In the genomic region with DNA sequence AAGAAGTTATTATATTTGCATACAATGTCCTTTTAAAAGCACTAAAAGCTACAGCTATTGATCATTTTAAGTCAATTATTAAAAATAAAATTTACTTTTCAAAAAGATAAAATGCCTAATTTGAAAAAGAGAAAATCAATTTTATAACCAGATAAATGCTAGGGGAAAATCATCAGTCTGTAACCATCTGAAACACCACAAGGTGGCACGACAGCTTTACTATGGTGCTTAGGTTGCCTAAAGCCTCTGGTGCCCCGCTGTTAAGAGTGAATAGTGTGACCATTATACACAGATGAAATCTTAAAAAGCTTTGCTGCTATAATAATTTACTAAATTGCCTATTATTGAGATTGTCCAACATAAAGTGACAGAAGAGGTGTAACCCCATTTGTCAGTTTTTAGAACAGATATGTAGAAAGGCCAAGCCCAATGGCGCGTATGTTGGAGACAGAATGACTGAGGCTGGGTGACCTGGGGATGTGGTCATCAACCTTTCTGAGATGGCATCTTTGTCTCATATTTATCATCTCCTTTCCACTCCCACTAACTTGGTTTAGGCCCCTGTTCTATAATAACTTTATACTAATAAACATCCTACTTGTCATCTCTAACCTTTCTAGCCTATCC, we compare ENCODE assay signal across 9 cellular contexts.
A peak's percentile ranks its signal among the peaks of the same experiment; 100 is the strongest.
DNase-seq lines count a peak whose midpoint lies in the region; ATAC-seq and TF ChIP-seq lines count a peak whose summit lies in the region.
"Had no signal": no experiment of that assay in that cellular context is flagged by ENCODE, and none has a peak within 500 bp of the region (broad histone marks: within the 10 kb centered on the region; RNA-seq: fewer than 3 reads in every experiment).

No MANE protein-coding gene starts in this region.

- TF ChIP-seq CTCF in DND-41 (IDR thresholded peaks at IDR 0.05; ENCODE audit: borderline replicate concordance, extremely low read depth, low read length, poor library complexity, severe bottlenecking), result peak; percentile 31
- peak; percentile 70 for TF ChIP-seq CTCF in PC-3 (conservative IDR thresholded peaks at IDR 0.05; ENCODE audit: low read depth, low read length)

- no peaks in the 10 kb centered on the region for H3F3A ChIP-seq in PC-3 (ENCODE audit: low read length, unreplicated experiment)

- intact Hi-C loops in PC-3 (cut with micrococcal nuclease), result loop anchor here (1.0 kb wide), 2 partner anchors 92 to 184 kb away; no protein-coding TSS in a partner anchor

- H3K4me1 Mint-ChIP-seq in effector memory CD8-positive, alpha-beta T cell (ENCODE audit: low read depth in 2 of 2), result no peaks in the 10 kb centered on the region
- H3K4me1 Mint-ChIP-seq: activated naive CD4-positive, alpha-beta T cell treated with anti-CD3 and anti-CD28 coated beads, Interleukin-2, amount 50 U/mL, for 24 hours had no signal

- H3K36me3 Mint-ChIP-seq in effector memory CD8-positive, alpha-beta T cell (ENCODE audit: insufficient read depth), result no peaks in the 10 kb centered on the region
- H3K36me3 Mint-ChIP-seq: activated naive CD4-positive, alpha-beta T cell treated with anti-CD3 and anti-CD28 coated beads, Interleukin-2, amount 50 U/mL, for 24 hours had no signal

- DNase-seq in DND-41, result no peak
- DNase-seq in PC-3, result peak; percentile 66
- no peak for DNase-seq in effector memory CD8-positive, alpha-beta T cell
- peak; percentile 48 for DNase-seq in middle frontal gyrus (ENCODE audit: extremely low spot score, low spot score)
- no peak for DNase-seq in NCI-H187 treated with DMSO at 0.1 percent for 48 hours (lab: John Stamatoyannopoulos, UW)

- no peak overlapping the region for H3K27ac Mint-ChIP-seq in effector memory CD8-positive, alpha-beta T cell
- H3K27ac Mint-ChIP-seq: activated naive CD4-positive, alpha-beta T cell treated with anti-CD3 and anti-CD28 coated beads, Interleukin-2, amount 50 U/mL, for 24 hours had no signal

- H3K9me3 ChIP-seq in DND-41 (ENCODE audit: insufficient read depth, low read length, severe bottlenecking) (no peaks in the 10 kb centered on the region), PC-3 (ENCODE audit: low read length) (no peaks in the 10 kb centered on the region)

- peaks cover 18 to 24% of the 10 kb centered on the region in 2 donors for H3K27me3 Mint-ChIP-seq in effector memory CD8-positive, alpha-beta T cell

- H3K27me3 ChIP-seq in DND-41 (ENCODE audit: insufficient read depth, low read length, poor library complexity), result no peaks in the 10 kb centered on the region
- no peaks in the 10 kb centered on the region for H3K27me3 ChIP-seq in PC-3 (ENCODE audit: low read length)

- H3K4me3 ChIP-seq in DND-41 (ENCODE audit: low read depth in 1 of 2, low read length in 2 of 2), result no peak overlapping the region
- H3K4me3 ChIP-seq in PC-3 (ENCODE audit: low read length), result no peak overlapping the region

- no peaks in the 10 kb centered on the region for H3K9me3 Mint-ChIP-seq in effector memory CD8-positive, alpha-beta T cell
- H3K9me3 Mint-ChIP-seq: activated naive CD4-positive, alpha-beta T cell treated with anti-CD3 and anti-CD28 coated beads, Interleukin-2, amount 50 U/mL, for 24 hours had no signal

- POLR2A ChIA-PET in PC-3 (lab: Charles Lee; ENCODE audit: unreplicated experiment), result no interaction called here

- H3K4me3 Mint-ChIP-seq in effector memory CD8-positive, alpha-beta T cell, result no peak overlapping the region
- H3K4me3 Mint-ChIP-seq: activated naive CD4-positive, alpha-beta T cell treated with anti-CD3 and anti-CD28 coated beads, Interleukin-2, amount 50 U/mL, for 24 hours had no signal

- H3K4me2 ChIP-seq in DND-41 (ENCODE audit: insufficient read depth, low read length) (no peak overlapping the region), PC-3 (ENCODE audit: low read length) (no peak overlapping the region)

- ATAC-seq in DND-41 (ENCODE audit: insufficient read depth, low read depth) (peak; percentile 69; the same call in 2 of the 3 replicates), GM19023 (IDR thresholded peaks at IDR 0.05; ENCODE audit: unreplicated experiment) (peak; percentile 88), HG03103 (IDR thresholded peaks at IDR 0.05; ENCODE audit: low read depth, unreplicated experiment) (peak; percentile 77), PC-3 (peak; percentile 87)
- ATAC-seq in effector memory CD8-positive, alpha-beta T cell (replicated peaks), result peak; percentile 46
- no peak for ATAC-seq in activated CD4-positive, CD25-positive, alpha-beta regulatory T cell treated with anti-CD3 and anti-CD28 coated beads, Interleukin-2, amount 50 U/mL, for 24 hours

- H2AFZ ChIP-seq in DND-41 (ENCODE audit: low read depth, low read length), result no peak overlapping the region
- H2AFZ ChIP-seq in PC-3 (ENCODE audit: low read length), result no peak overlapping the region

- no peaks in the 10 kb centered on the region for H3K9me2 ChIP-seq in PC-3 (replicated peaks; ENCODE audit: low read length)

- H3K27ac ChIP-seq in DND-41 (ENCODE audit: low read length), result no peak overlapping the region
- H3K27ac ChIP-seq in PC-3 (ENCODE audit: low read length), result no peak overlapping the region

- H3K4me1 ChIP-seq in DND-41 (ENCODE audit: insufficient read depth, low read length) (no peaks in the 10 kb centered on the region), PC-3 (ENCODE audit: insufficient read depth, low read length) (no peaks in the 10 kb centered on the region)

- H4K20me1 ChIP-seq in DND-41 (ENCODE audit: insufficient read depth, low read length) (no peaks in the 10 kb centered on the region), PC-3 (ENCODE audit: low read length) (no peaks in the 10 kb centered on the region)

- H3K79me2 ChIP-seq in DND-41 (ENCODE audit: insufficient read depth, low read length) (no peaks in the 10 kb centered on the region), PC-3 (ENCODE audit: low read length) (no peaks in the 10 kb centered on the region)

- H3K9ac ChIP-seq in DND-41 (ENCODE audit: low read depth, low read length) (no peak overlapping the region), PC-3 (ENCODE audit: low read length) (no peak overlapping the region)

- H3K36me3 ChIP-seq in DND-41 (ENCODE audit: insufficient read depth, low read length), result no peaks in the 10 kb centered on the region
- no peaks in the 10 kb centered on the region for H3K36me3 ChIP-seq in PC-3 (ENCODE audit: low read depth, low read length)

- no TSS peak for BruUV-seq in PC-3 (replicated peaks; lab: Mats Ljungman, UMichigan)

- CTCF ChIA-PET in PC-3 (lab: Charles Lee), result no interaction called here

Comparison
In these comparisons a context has a peak if more than half of its experiments do, and no peak if none do; other contexts are left out.
1. ATAC-seq: peak in DND-41 (single experiment), GM19023 (single experiment), HG03103 (single experiment), PC-3 (single experiment) and effector memory CD8-positive, alpha-beta T cell (single experiment); none in activated CD4-positive, CD25-positive, alpha-beta regulatory T cell treated with anti-CD3 and anti-CD28 coated beads, Interleukin-2, amount 50 U/mL, for 24 hours (0 of 2).
2. DNase-seq: peak in PC-3 (single experiment) and middle frontal gyrus (single experiment); none in DND-41 (single experiment), effector memory CD8-positive, alpha-beta T cell (0 of 3) and NCI-H187 treated with DMSO at 0.1 percent for 48 hours (single experiment).